In genomic region chr16:67326472-67327309, GRCh38 we compare ENCODE assay signal across 8 cellular contexts. TPM values are rescaled to one million over a fixed set of nuclear protein-coding genes. Genes with fewer than 3 reads are reported as not detected.
A peak's percentile ranks its signal among the peaks of the same experiment; 100 is the strongest.
DNase-seq lines count a peak whose midpoint lies in the region; ATAC-seq and TF ChIP-seq lines count a peak whose summit lies in the region.

Gene KCTD19, minus strand, starts transcription at chr16:67326741. Its CDS starts 34 bp downstream, at chr16:67326707.
A gene with protein sequence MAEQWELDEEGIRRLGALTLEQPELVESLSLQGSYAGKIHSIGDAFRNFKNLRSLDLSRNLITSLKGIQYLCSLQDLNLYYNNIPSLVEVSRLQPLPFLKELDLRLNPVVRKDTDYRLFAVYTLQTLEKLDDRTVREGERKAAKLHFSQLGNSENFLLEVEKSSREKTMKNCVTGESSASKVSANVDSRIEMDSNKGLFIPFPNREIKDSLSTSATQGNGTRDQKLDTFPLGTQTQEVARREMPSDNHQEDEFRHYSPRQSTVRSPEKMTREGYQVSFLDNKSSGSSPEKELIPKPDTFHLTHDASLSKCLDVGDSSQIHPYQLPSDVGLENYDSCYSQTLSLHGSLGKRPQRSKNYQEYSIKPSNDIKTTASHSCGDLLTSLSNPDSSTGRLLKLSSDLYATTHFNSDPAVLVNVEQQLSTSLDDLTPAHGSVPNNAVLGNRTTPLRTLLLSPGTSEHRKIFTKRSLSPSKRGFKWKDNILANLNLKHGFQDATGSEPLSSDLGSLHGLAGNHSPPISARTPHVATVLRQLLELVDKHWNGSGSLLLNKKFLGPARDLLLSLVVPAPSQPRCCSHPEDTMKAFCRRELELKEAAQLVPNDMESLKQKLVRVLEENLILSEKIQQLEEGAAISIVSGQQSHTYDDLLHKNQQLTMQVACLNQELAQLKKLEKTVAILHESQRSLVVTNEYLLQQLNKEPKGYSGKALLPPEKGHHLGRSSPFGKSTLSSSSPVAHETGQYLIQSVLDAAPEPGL (plus strand): TSS chr16:67326815. CDS start chr16:67326863, 48 bp downstream.

- H2AFZ ChIP-seq in GM23248 = peak within 1 kb of the TSS; percentile 83

- intact Hi-C loops in vagina (cut with DNase I) = no loop called here

- no peaks in the 10 kb centered on the region for H3K9me2 ChIP-seq in GM23248 (ENCODE audit: insufficient read depth)

- ATAC-seq in HG03095 (IDR thresholded peaks at IDR 0.05; ENCODE audit: unreplicated experiment) = no peak

- H3F3A ChIP-seq in GM23248 (ENCODE audit: insufficient read depth) = no peaks in the 10 kb centered on the region

- WGBS in GM23248 (ENCODE audit: low coverage in 1 of 2, low lambda C conversion rate in 2 of 2, missing lambda C conversion rate in 2 of 2), 2 experiments = 8% methylated on average over 34 to 60 of the region's 61 CpGs

- peak within 1 kb of the TSS; percentile 72 for H3K4me2 ChIP-seq in GM23248 (ENCODE audit: unreplicated experiment)

- H3K9ac ChIP-seq in GM23248 = peak within 1 kb of the TSS; percentile 44

- TF ChIP-seq CTCF in AG04449 (IDR thresholded peaks at IDR 0.05; ENCODE audit: insufficient read depth, low read length, missing control alignments) = peak; percentile 51
- peak in 1 of 3 experiments; percentile 36 for TF ChIP-seq CTCF in vagina (IDR thresholded peaks at IDR 0.05)

- H3K36me3 ChIP-seq in GM23248 (ENCODE audit: low read depth) (no peaks in the 10 kb centered on the region), vagina (no peaks in the 10 kb centered on the region)

- H3K4me1 ChIP-seq in GM23248 (ENCODE audit: insufficient read depth) (no peaks in the 10 kb centered on the region), vagina (peaks cover 8% of the 10 kb centered on the region)

- H3K4me3 ChIP-seq in AG04449 (ENCODE audit: low read depth, low read length) (peak within 1 kb of the TSS; percentile 52), GM23248 (peak within 1 kb of the TSS; percentile 73), vagina (peak within 1 kb of the TSS; percentile 34 to 47)

- no peaks in the 10 kb centered on the region for H4K20me1 ChIP-seq in GM23248 (ENCODE audit: insufficient read depth)

- POLR2A ChIA-PET in AG04449 (lab: Yijun Ruan, JAX) = no interaction called here

- in situ Hi-C loops in GM23248 (cut with MboI) = no loop called here

- H3K79me2 ChIP-seq in GM23248 (ENCODE audit: insufficient read depth) = no peaks in the 10 kb centered on the region

- TF ChIP-seq POLR2A in vagina (IDR thresholded peaks at IDR 0.05) = no peak

- DNase-seq in AG04449 (ENCODE audit: low read depth, low spot score) (no peak), GM23248 (peak; percentile 52), SK-N-DZ (ENCODE audit: low spot score) (peak; percentile 62), hypothalamus (lab: John Stamatoyannopoulos, UW) (peak in 33 of 51 donors; percentile 2 to 62 (median 22)), retina (peak; percentile 87), vagina (ENCODE audit: extremely low spot score in 2 of 2) (no peak)
- peak; percentile 59 for DNase-seq in activated naive CD8-positive, alpha-beta T cell treated with anti-CD3 and anti-CD28 coated beads, Interleukin-2, amount 50 U/mL, for 16 hours (ENCODE audit: low read depth, low spot score)

- peaks cover 23% of the 10 kb centered on the region for H3K27me3 ChIP-seq in GM23248 (replicated peaks; ENCODE audit: insufficient read depth)
- H3K27me3 ChIP-seq in vagina = no peaks in the 10 kb centered on the region

- H3K9me3 ChIP-seq in GM23248 (ENCODE audit: low read depth) = no peaks in the 10 kb centered on the region
- no peaks in the 10 kb centered on the region for H3K9me3 ChIP-seq in vagina

- CTCF ChIA-PET in AG04449 (lab: Yijun Ruan, JAX) = interaction anchor here (0.7 to 3.9 kb wide), 10 partner anchors 11 to 154 kb away, joined by 3 to 23 read pairs (median 4); partner anchors contain the start of genes ATP6V0D1 and FHOD1

- no peak within 1 kb of the TSS for H3K27ac ChIP-seq in GM23248
- peak within 1 kb of the TSS; percentile 21 for H3K27ac ChIP-seq in vagina

RNA-seq across cellular contexts. Expression of gene KCTD19, which starts in this region (rescaled TPM):
- total RNA-seq in GM23248 (2014; rRNA removed; shearing (Covaris generic)) = not detected in 2 replicates
- polyA plus RNA-seq in GM23248 (2016; fragmentation: Nextera tagmentation; extraction: Ambion mirVana) = not detected in 2 replicates
- not detected in 2 replicates for polyA plus RNA-seq in SK-N-DZ (2014; cell fraction: cytosol; rRNA removed)
- 0.36 TPM in 1 of 2 replicates, not detected in the other for polyA plus RNA-seq in SK-N-DZ (2014; cell fraction: nucleus; rRNA removed)
- not detected for total RNA-seq in vagina

RNA-seq across cellular contexts. Expression of the second gene that starts in this region (rescaled TPM):
- total RNA-seq in GM23248 (2014; rRNA removed; shearing (Covaris generic)) = not detected in 2 replicates
- polyA plus RNA-seq in GM23248 (2016; fragmentation: Nextera tagmentation; extraction: Ambion mirVana) = not detected in 2 replicates
- not detected in 2 replicates for polyA plus RNA-seq in SK-N-DZ (2014; cell fraction: cytosol; rRNA removed)
- not detected in 2 replicates for polyA plus RNA-seq in SK-N-DZ (2014; cell fraction: nucleus; rRNA removed)
- not detected for total RNA-seq in vagina

Comparison
In these comparisons a context has a peak if more than half of its experiments do, and no peak if none do; other contexts are left out.
1. Peak in DNase-seq, H3K4me3 ChIP-seq, H3K9ac ChIP-seq and H3K4me2 ChIP-seq in GM23248; RNA of the genes that start here not detected or under 1 TPM.
2. DNase-seq: peak in SK-N-DZ (single experiment), activated naive CD8-positive, alpha-beta T cell treated with anti-CD3 and anti-CD28 coated beads, Interleukin-2, amount 50 U/mL, for 16 hours (single experiment), hypothalamus (33 of 51) and retina (single experiment); none in AG04449 (single experiment) and vagina (0 of 2).
3. Peak in every context shown above with its lines, with median percentiles within 50 percentile points of each other: H3K4me3 ChIP-seq.